In genomic region chr4:10108391-10108790, GRCh38 we compare ENCODE assay signal across 9 cellular contexts. TPM values are rescaled to one million over a fixed set of nuclear protein-coding genes. Genes with fewer than 3 reads are reported as not detected.
A peak's percentile ranks its signal among the peaks of the same experiment; 100 is the strongest.
DNase-seq lines count a peak whose midpoint lies in the region; ATAC-seq and TF ChIP-seq lines count a peak whose summit lies in the region.
"Had no signal": no experiment of that assay in that cellular context is flagged by ENCODE, and none has a peak within 500 bp of the region (broad histone marks: within the 10 kb centered on the region; RNA-seq: fewer than 3 reads in every experiment).

No MANE protein-coding gene starts in this region.

- H3K4me2 ChIP-seq in BLaER1 treated with 17β-estradiol and CSF1 and Interleukin-3, amounts not matched to agents 10 nM and 100 nM, result peak overlapping the region; percentile 34 to 97 (median 75); a peak in 20 of 22 replicates
- H3K4me2 ChIP-seq in PC-3 (ENCODE audit: low read length) (0 out of 2 replicates have a peak overlapping the region, but pooled peaks have one; percentile 4), SK-N-SH (no peak overlapping the region)

- POLR2A ChIA-PET in PC-3 (lab: Charles Lee; ENCODE audit: unreplicated experiment), result no interaction called here
- POLR2A ChIA-PET in SK-N-SH (lab: Yijun Ruan, JAX), result no interaction called here

- no peaks in the 10 kb centered on the region for H3K9me2 ChIP-seq in PC-3 (replicated peaks; ENCODE audit: low read length)
- H3K9me2 ChIP-seq in SK-N-SH, result no peaks in the 10 kb centered on the region

- H3K9me3 ChIP-seq in BLaER1 treated with 17β-estradiol and CSF1 and Interleukin-3, amounts not matched to agents 10 nM and 100 nM (replicated peaks in 1 of 11), result no peaks in the 10 kb centered on the region
- H3K9me3 ChIP-seq in PC-3 (ENCODE audit: low read length) (no peaks in the 10 kb centered on the region), neutrophil (no peaks in the 10 kb centered on the region), SK-N-SH (no peaks in the 10 kb centered on the region)
- no peaks in the 10 kb centered on the region for H3K9me3 ChIP-seq in effector memory CD4-positive, alpha-beta T cell (ENCODE audit: control insufficient read depth, low read length)
- H3K9me3 ChIP-seq: spleen had no signal

- H3F3A ChIP-seq in PC-3 (ENCODE audit: low read length, unreplicated experiment) (no peaks in the 10 kb centered on the region), SK-N-SH (replicated peaks; ENCODE audit: insufficient read depth) (peaks cover 38% of the 10 kb centered on the region)

- intact Hi-C loops in PC-3 (cut with micrococcal nuclease), result no loop called here

- WGBS in SK-N-SH (ENCODE audit: low lambda C conversion rate), result 98% methylated on average over 4 of the region's 6 CpGs

- H3K9ac ChIP-seq in BLaER1 treated with 17β-estradiol and CSF1 and Interleukin-3, amounts not matched to agents 10 nM and 100 nM, result peak overlapping the region in 8 of 11 experiments; percentile 6 to 62 (median 36); a peak in 7 of 22 replicates
- H3K9ac ChIP-seq in PC-3 (ENCODE audit: low read length), result no peak overlapping the region
- no peak overlapping the region for H3K9ac ChIP-seq in SK-N-SH

- in situ Hi-C loops in brain microvascular endothelial cell (cut with HindIII; ENCODE audit: low pct_ligation_motif_present, low sequenced_read_pairs), result no loop called here

- no peak for TF ChIP-seq RAD21 in SK-N-SH (IDR thresholded peaks at IDR 0.05; ENCODE audit: low read length)

- TF ChIP-seq EP300 in SK-N-SH (IDR thresholded peaks at IDR 0.05; ENCODE audit: borderline replicate concordance in 1 of 2, low read depth in 1 of 2, low read length in 1 of 2), result no peak

- TF ChIP-seq CTCF in PC-3 (conservative IDR thresholded peaks at IDR 0.05; ENCODE audit: low read depth, low read length) (no peak), neutrophil (IDR thresholded peaks at IDR 0.05) (no peak), brain microvascular endothelial cell (IDR thresholded peaks at IDR 0.05; ENCODE audit: low read depth, low read length, missing control alignments) (no peak), SK-N-SH (IDR thresholded peaks at IDR 0.05) (no peak)

- H3K79me2 ChIP-seq in PC-3 (ENCODE audit: low read length), result peaks cover 96% of the 10 kb centered on the region
- H3K79me2 ChIP-seq in SK-N-SH (ENCODE audit: insufficient read depth), result peaks cover 97% of the 10 kb centered on the region

- H4K20me1 ChIP-seq in BLaER1 treated with 17β-estradiol and CSF1 and Interleukin-3, amounts not matched to agents 10 nM and 100 nM, result peaks cover 99 to 100% (median 100%) of the 10 kb centered on the region in 11 experiments
- H4K20me1 ChIP-seq in PC-3 (ENCODE audit: low read length), result peaks cover 16% of the 10 kb centered on the region
- H4K20me1 ChIP-seq in SK-N-SH (ENCODE audit: insufficient read depth), result peaks cover 99% of the 10 kb centered on the region

- H3K27ac ChIP-seq in BLaER1 treated with 17β-estradiol and CSF1 and Interleukin-3, amounts not matched to agents 10 nM and 100 nM, result peak overlapping the region in 2 of 11 experiments; percentile 21 to 31; a peak in 4 of 22 replicates
- H3K27ac ChIP-seq in PC-3 (ENCODE audit: low read length), result peak overlapping the region; percentile 46
- peak overlapping the region; percentile 74 for H3K27ac ChIP-seq in effector memory CD4-positive, alpha-beta T cell (ENCODE audit: insufficient read depth, low read length, poor library complexity, severe bottlenecking)
- peak overlapping the region; percentile 33 for H3K27ac ChIP-seq in neutrophil
- H3K27ac ChIP-seq in brain microvascular endothelial cell, result no peak overlapping the region
- peak overlapping the region in 1 of 2 experiments; percentile 83; a peak in 2 of 4 replicates for H3K27ac ChIP-seq in SK-N-SH (ENCODE audit: low read depth in 2 of 2, low read length in 1 of 2)

- no peak for ATAC-seq in PC-3
- ATAC-seq in GM21367 (IDR thresholded peaks at IDR 0.05; ENCODE audit: unreplicated experiment), result no peak

- CTCF ChIA-PET in PC-3 (lab: Charles Lee) (no interaction called here), SK-N-SH (lab: Yijun Ruan, JAX) (no interaction called here)

- H3K36me3 ChIP-seq in BLaER1 treated with 17β-estradiol and CSF1 and Interleukin-3, amounts not matched to agents 10 nM and 100 nM, result peaks cover 74 to 99% (median 93%) of the 10 kb centered on the region in 11 experiments
- H3K36me3 ChIP-seq in PC-3 (ENCODE audit: low read depth, low read length), result peaks cover 20% of the 10 kb centered on the region
- H3K36me3 ChIP-seq in effector memory CD4-positive, alpha-beta T cell (ENCODE audit: control insufficient read depth, insufficient read depth, low read length), result peaks cover 48% of the 10 kb centered on the region
- H3K36me3 ChIP-seq in neutrophil, result peaks cover 98% of the 10 kb centered on the region
- peaks cover 83% of the 10 kb centered on the region for H3K36me3 ChIP-seq in brain microvascular endothelial cell (replicated peaks)
- H3K36me3 ChIP-seq in SK-N-SH (replicated peaks in 1 of 2; ENCODE audit: control insufficient read depth in 1 of 2, insufficient read depth in 2 of 2, low read length in 1 of 2), result peaks cover 32 to 54% of the 10 kb centered on the region in 2 experiments

- peaks cover 93 to 100% (median 97%) of the 10 kb centered on the region in 10 experiments for H3K4me1 ChIP-seq in BLaER1 treated with 17β-estradiol and CSF1 and Interleukin-3, amounts not matched to agents 10 nM and 100 nM
- H3K4me1 ChIP-seq in PC-3 (ENCODE audit: insufficient read depth, low read length), result peaks cover 56% of the 10 kb centered on the region
- peaks cover 89% of the 10 kb centered on the region for H3K4me1 ChIP-seq in effector memory CD4-positive, alpha-beta T cell (ENCODE audit: control insufficient read depth, insufficient read depth, low read length, poor library complexity, severe bottlenecking)
- peaks cover 17 to 60% of the 10 kb centered on the region in 2 experiments for H3K4me1 ChIP-seq in neutrophil (ENCODE audit: control insufficient read depth in 1 of 2, insufficient read depth in 1 of 2, low read depth in 1 of 2, low read length in 1 of 2)
- peaks cover 22 to 31% of the 10 kb centered on the region in 2 experiments; a peak in 3 of 4 replicates for H3K4me1 ChIP-seq in SK-N-SH (ENCODE audit: control insufficient read depth in 1 of 2, insufficient read depth in 2 of 2, low read depth in 1 of 2, low read length in 1 of 2)

- DNase-seq in PC-3 (no peak), brain microvascular endothelial cell (no peak), SK-N-SH (no peak)
- no peak for DNase-seq in effector memory CD4-positive, alpha-beta T cell
- DNase-seq in stimulated activated naive CD4-positive, alpha-beta T cell treated with Interleukin-2 at 50 U/mL for 16 hours (lab: John Stamatoyannopoulos, UW), result no peak
- DNase-seq: spleen had no signal

- no TSS peak for BruUV-seq in PC-3 (replicated peaks; lab: Mats Ljungman, UMichigan)

- H2AFZ ChIP-seq in PC-3 (ENCODE audit: low read length) (no peak overlapping the region), SK-N-SH (ENCODE audit: low read depth) (no peak overlapping the region)

- H3K27me3 ChIP-seq in BLaER1 treated with 17β-estradiol and CSF1 and Interleukin-3, amounts not matched to agents 10 nM and 100 nM, result no peaks in the 10 kb centered on the region
- no peaks in the 10 kb centered on the region for H3K27me3 ChIP-seq in PC-3 (ENCODE audit: low read length)
- H3K27me3 ChIP-seq in effector memory CD4-positive, alpha-beta T cell (replicated peaks; ENCODE audit: control insufficient read depth, insufficient read depth, low read length, poor library complexity, severe bottlenecking), result no peaks in the 10 kb centered on the region
- H3K27me3 ChIP-seq in neutrophil, result no peaks in the 10 kb centered on the region
- H3K27me3 ChIP-seq in brain microvascular endothelial cell (replicated peaks), result no peaks in the 10 kb centered on the region
- no peaks in the 10 kb centered on the region for H3K27me3 ChIP-seq in SK-N-SH (ENCODE audit: insufficient read depth)
- H3K27me3 ChIP-seq: spleen had no signal

- no peak overlapping the region for H3K4me3 ChIP-seq in BLaER1 treated with 17β-estradiol and CSF1 and Interleukin-3, amounts not matched to agents 10 nM and 100 nM
- H3K4me3 ChIP-seq in PC-3 (ENCODE audit: low read length) (no peak overlapping the region), neutrophil (ENCODE audit: low read depth in 1 of 2, low read length in 1 of 2) (no peak overlapping the region), brain microvascular endothelial cell (ENCODE audit: low read depth, low read length) (no peak overlapping the region), SK-N-SH (ENCODE audit: low read depth in 2 of 2, low read length in 1 of 2) (no peak overlapping the region)
- H3K4me3 ChIP-seq in effector memory CD4-positive, alpha-beta T cell (ENCODE audit: insufficient read depth, low read depth, low read length, poor library complexity, severe bottlenecking), result no peak overlapping the region
- H3K4me3 ChIP-seq: spleen had no signal

TF ChIP-seq in SK-N-SH, 30 proteins besides CTCF, POLR2A, EP300 and RAD21 (continues in another document):
- TF ChIP-seq, protein P1, sequence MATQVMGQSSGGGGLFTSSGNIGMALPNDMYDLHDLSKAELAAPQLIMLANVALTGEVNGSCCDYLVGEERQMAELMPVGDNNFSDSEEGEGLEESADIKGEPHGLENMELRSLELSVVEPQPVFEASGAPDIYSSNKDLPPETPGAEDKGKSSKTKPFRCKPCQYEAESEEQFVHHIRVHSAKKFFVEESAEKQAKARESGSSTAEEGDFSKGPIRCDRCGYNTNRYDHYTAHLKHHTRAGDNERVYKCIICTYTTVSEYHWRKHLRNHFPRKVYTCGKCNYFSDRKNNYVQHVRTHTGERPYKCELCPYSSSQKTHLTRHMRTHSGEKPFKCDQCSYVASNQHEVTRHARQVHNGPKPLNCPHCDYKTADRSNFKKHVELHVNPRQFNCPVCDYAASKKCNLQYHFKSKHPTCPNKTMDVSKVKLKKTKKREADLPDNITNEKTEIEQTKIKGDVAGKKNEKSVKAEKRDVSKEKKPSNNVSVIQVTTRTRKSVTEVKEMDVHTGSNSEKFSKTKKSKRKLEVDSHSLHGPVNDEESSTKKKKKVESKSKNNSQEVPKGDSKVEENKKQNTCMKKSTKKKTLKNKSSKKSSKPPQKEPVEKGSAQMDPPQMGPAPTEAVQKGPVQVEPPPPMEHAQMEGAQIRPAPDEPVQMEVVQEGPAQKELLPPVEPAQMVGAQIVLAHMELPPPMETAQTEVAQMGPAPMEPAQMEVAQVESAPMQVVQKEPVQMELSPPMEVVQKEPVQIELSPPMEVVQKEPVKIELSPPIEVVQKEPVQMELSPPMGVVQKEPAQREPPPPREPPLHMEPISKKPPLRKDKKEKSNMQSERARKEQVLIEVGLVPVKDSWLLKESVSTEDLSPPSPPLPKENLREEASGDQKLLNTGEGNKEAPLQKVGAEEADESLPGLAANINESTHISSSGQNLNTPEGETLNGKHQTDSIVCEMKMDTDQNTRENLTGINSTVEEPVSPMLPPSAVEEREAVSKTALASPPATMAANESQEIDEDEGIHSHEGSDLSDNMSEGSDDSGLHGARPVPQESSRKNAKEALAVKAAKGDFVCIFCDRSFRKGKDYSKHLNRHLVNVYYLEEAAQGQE (IDR thresholded peaks at IDR 0.05; ENCODE audit: low read depth, low read length), result no peak
- no peak for TF ChIP-seq YY1 (IDR thresholded peaks at IDR 0.05; ENCODE audit: low read depth)
- no peak for TF ChIP-seq RCOR1 (IDR thresholded peaks at IDR 0.05; ENCODE audit: low read length)

RNA-seq across cellular contexts. Expression of gene WDR1, which starts 8.2 kb away (rescaled TPM):
- total RNA-seq in PC-3 (2014; rRNA removed), result 148 and 150 TPM in 2 replicates
- 287 and 310 TPM in 2 replicates for polyA plus RNA-seq in SK-N-SH (2012; rRNA removed)
- polyA plus RNA-seq in SK-N-SH (2012; cell fraction: cytosol; rRNA removed), result 240 and 255 TPM in 2 replicates
- 297 and 306 TPM in 2 replicates for polyA plus RNA-seq in SK-N-SH (2012; cell fraction: nucleus; rRNA removed)

Comparison
In these comparisons a context has a peak if more than half of its experiments do, and no peak if none do; other contexts are left out.
1. H3K9ac ChIP-seq: peak in BLaER1 treated with 17β-estradiol and CSF1 and Interleukin-3, amounts not matched to agents 10 nM and 100 nM (8 of 11); none in PC-3 (single experiment) and SK-N-SH (single experiment).